ENCODE assay signal across 25 cellular contexts in the genomic region with DNA sequence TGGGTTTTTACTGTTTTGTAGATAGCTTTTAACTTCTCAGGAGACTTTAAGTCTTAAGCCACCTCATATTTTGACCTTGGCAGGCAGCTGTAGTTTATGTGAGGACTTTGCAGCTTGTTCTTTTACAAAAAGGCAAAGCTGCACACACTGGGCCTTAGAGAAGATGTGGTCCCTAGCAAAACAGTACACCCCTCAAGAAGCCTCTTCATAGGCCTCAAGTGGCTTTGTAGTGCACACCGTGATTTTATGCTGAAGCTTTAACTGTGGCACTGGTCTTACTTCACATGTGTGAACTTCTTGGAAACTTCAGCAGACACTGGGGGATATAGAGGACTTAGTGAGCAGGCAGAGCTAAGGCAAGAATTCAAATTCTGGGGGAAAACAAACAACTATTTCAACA.
"Had no signal": no experiment of that assay in that cellular context is flagged by ENCODE, and none has a peak within 500 bp of the region (broad histone marks: within the 10 kb centered on the region; RNA-seq: fewer than 3 reads in every experiment).

No MANE protein-coding gene starts in this region.

- ATAC-seq: K562, Panc1, PC-3, T-cell had no signal

- H3K27ac Mint-ChIP-seq: IgD-negative memory B cell, T-cell had no signal

- H3K36me3 Mint-ChIP-seq: IgD-negative memory B cell, T-cell had no signal

- H3K27ac ChIP-seq: HL-60, KMS-11, RWPE1 had no signal

- H3K9me3 Mint-ChIP-seq: T-cell had no signal

- H3K4me1 Mint-ChIP-seq: T-cell had no signal

- H3K4me2 ChIP-seq: KMS-11, SK-N-SH had no signal

- H3K9me3 ChIP-seq: SK-N-SH had no signal

- DNase-seq: Kasumi-1, MV-4-11, NCI-H1092, NCI-H1105 treated with DMSO at 0.1 percent for 48 hours, NCI-H1417 treated with DMSO at 0.1 percent for 48 hours, NCI-H146, NCI-H1694 treated with DMSO at 0.1 percent for 48 hours, NCI-H1930, NCI-H2081, NCI-H2107, NCI-H2227 treated with DMSO at 0.1 percent for 48 hours, NCI-H524, NCI-H69, NCI-H774, PC-3, SHP77, SK-N-SH, SW 1271, T-cell had no signal

- H3K4me3 Mint-ChIP-seq: IgD-negative memory B cell, T-cell had no signal

- H3K4me3 ChIP-seq: K562 had no signal
